Comparison of ENCODE assay signal across 8 cellular contexts in the genomic region with DNA sequence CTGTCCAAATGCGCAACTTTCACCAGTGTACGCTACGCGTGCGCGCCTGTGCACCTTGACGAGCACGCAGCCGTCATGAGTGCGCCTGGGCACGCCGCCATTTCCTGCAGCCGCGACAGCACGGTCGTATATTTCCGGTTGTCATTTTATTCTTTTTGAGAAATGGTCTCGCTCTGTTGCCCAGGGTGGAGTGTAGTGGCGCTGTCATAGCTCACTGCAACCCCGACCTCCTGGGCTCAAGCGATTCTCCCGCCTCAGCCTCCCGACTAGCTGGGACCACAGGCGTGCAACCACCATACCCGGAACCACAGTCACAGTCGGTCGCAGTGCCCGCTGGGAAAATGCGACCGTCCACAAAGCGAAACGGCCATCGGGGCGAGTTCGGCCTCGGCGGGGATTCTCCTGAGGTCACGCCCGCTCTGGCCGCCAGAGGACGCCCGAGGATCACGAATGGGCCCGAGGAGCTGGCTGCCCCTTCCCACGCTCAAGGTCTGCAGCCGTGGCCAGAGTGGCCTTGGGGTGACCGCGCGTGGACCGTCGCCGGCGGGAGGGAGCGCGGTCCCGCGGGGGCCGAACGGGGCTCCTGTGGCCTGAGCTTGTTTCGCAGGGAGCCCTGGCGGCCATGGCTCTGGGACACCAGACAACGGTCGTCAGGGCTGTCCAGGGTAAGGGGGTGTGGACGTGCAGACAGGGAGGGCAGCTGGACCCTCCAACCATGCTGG. TPM values are rescaled to one million over a fixed set of nuclear protein-coding genes. Genes with fewer than 3 reads are reported as not detected.
DNase-seq lines count a peak whose midpoint lies in the region; ATAC-seq, FAIRE-seq and TF ChIP-seq lines count a peak whose summit lies in the region.

No MANE protein-coding gene starts in this region.

- H3K9me3 Mint-ChIP-seq in glutamatergic neuron (ENCODE audit: unreplicated experiment): peaks cover 3% of the 10 kb centered on the region

- 21 to 42% methylated on average over 64 of the region's 64 CpGs for WGBS in pancreas, 2 donors
- 52 to 80% methylated on average over 1 to 22 of the region's 64 CpGs for WGBS in thyroid gland, 2 donors

- H3K27me3 ChIP-seq in RWPE2 (ENCODE audit: insufficient read depth, poor library complexity, severe bottlenecking): no peaks in the 10 kb centered on the region
- H3K27me3 ChIP-seq in pancreas: peaks cover 0 to 2% (median 0%) of the 10 kb centered on the region in 4 donors
- no peaks in the 10 kb centered on the region for H3K27me3 ChIP-seq in thyroid gland

- FAIRE-seq in pancreas (lab: Jason Lieb, UNC): no peak

- TF ChIP-seq CTCF in RWPE2 (IDR thresholded peaks at IDR 0.05; ENCODE audit: poor library complexity, severe bottlenecking) (peak; percentile 76), glutamatergic neuron (IDR thresholded peaks at IDR 0.05; ENCODE audit: partially characterized antibody, unreplicated experiment) (peak; percentile 82), pancreas (IDR thresholded peaks at IDR 0.05) (peak; percentile 47 to 73 (median 63)), thyroid gland (IDR thresholded peaks at IDR 0.05) (peak; percentile 50 to 96 (median 80))

- ATAC-seq in GM19372 (IDR thresholded peaks at IDR 0.05; ENCODE audit: low read depth, unreplicated experiment) (peak; percentile 85), RWPE2 (ENCODE audit: low read depth) (peak; percentile 66), pancreas (peak; percentile 88 to 98 (median 94))

- H3K27ac ChIP-seq in RWPE2 (ENCODE audit: poor library complexity, severe bottlenecking) (no peak overlapping the region), pancreas (peak overlapping the region in 1 of 4 donors; percentile 13), thyroid gland (no peak overlapping the region)

- no peak for TF ChIP-seq POLR2A in thyroid gland (IDR thresholded peaks at IDR 0.05)

- H3K27ac Mint-ChIP-seq in glutamatergic neuron (ENCODE audit: unreplicated experiment): no peak overlapping the region

- no peaks in the 10 kb centered on the region for H3K36me3 ChIP-seq in RWPE2 (ENCODE audit: low read depth)
- H3K36me3 ChIP-seq in pancreas: no peaks in the 10 kb centered on the region
- no peaks in the 10 kb centered on the region for H3K36me3 ChIP-seq in thyroid gland

- intact Hi-C loops in pancreas (cut with DNase I) (no loop called here), thyroid gland (cut with DNase I) (no loop called here)

- no peaks in the 10 kb centered on the region for H3K4me1 Mint-ChIP-seq in glutamatergic neuron (ENCODE audit: low read depth, unreplicated experiment)

- H3K4me1 ChIP-seq in RWPE2 (ENCODE audit: insufficient read depth, poor library complexity, severe bottlenecking): no peaks in the 10 kb centered on the region
- no peaks in the 10 kb centered on the region for H3K4me1 ChIP-seq in pancreas
- no peaks in the 10 kb centered on the region for H3K4me1 ChIP-seq in thyroid gland

- H3K4me3 ChIP-seq in RWPE2 (ENCODE audit: severe bottlenecking) (peak overlapping the region; percentile 19), pancreas (peak overlapping the region in 2 of 4 donors; percentile 16 to 34), thyroid gland (replicated peaks in 1 of 3) (no peak overlapping the region)

- H3K4me3 Mint-ChIP-seq in glutamatergic neuron (ENCODE audit: unreplicated experiment): no peak overlapping the region

- peak; percentile 84 for DNase-seq in CD1c-positive myeloid dendritic cell (ENCODE audit: extremely low spot score)
- peak; percentile 32 for DNase-seq in HT1080 (ENCODE audit: low read depth)
- no peak for DNase-seq in RWPE2 (ENCODE audit: low spot score)
- DNase-seq in activated gamma-delta T cell treated with anti-CD3 and anti-CD28 coated beads, Interleukin-2, amount 50 U/mL, for 16 hours (ENCODE audit: low read depth): peak; percentile 42
- peak; percentile 79 for DNase-seq in glutamatergic neuron
- peak; percentile 42 to 89 (median 79) for DNase-seq in pancreas
- peak; percentile 68 to 74 for DNase-seq in thyroid gland

- H3K27me3 Mint-ChIP-seq in glutamatergic neuron (ENCODE audit: unreplicated experiment): no peaks in the 10 kb centered on the region

- H3K36me3 Mint-ChIP-seq in glutamatergic neuron (ENCODE audit: unreplicated experiment): no peaks in the 10 kb centered on the region

- H3K9me3 ChIP-seq in RWPE2 (ENCODE audit: severe bottlenecking) (no peaks in the 10 kb centered on the region), pancreas (no peaks in the 10 kb centered on the region), thyroid gland (no peaks in the 10 kb centered on the region)

RNA-seq across cellular contexts. Expression of a gene that starts 23.7 kb away (rescaled TPM):
- 0.03 and 0.07 TPM in 2 replicates for total RNA-seq in HT1080 (2014; rRNA removed; shearing (Covaris generic))
- polyA plus RNA-seq in HT1080 (2015; cell fraction: cytosol; rRNA removed): not detected in 2 replicates
- polyA plus RNA-seq in HT1080 (2015; cell fraction: nucleus; rRNA removed): 0.08 TPM in 1 of 2 replicates, not detected in the other
- 7.8 TPM for total RNA-seq in glutamatergic neuron (ENCODE audit: unreplicated experiment)
- under 1 TPM; 0.16 to 0.43 (median 0.19) TPM for total RNA-seq in pancreas
- polyA plus RNA-seq in pancreas: 1 to 10 TPM in 1 of 2 donors, under 1 TPM in 1; 0.34 to 2.3 TPM
- 1 to 10 TPM in 3 of 4 donors, under 1 TPM in 1; 0.29 to 2.3 (median 1.6) TPM for total RNA-seq in thyroid gland

RNA-seq across cellular contexts. Expression of a gene that starts 38.6 kb away (rescaled TPM):
- total RNA-seq in HT1080 (2014; rRNA removed; shearing (Covaris generic)): not detected in 2 replicates
- polyA plus RNA-seq in HT1080 (2015; cell fraction: cytosol; rRNA removed): not detected in 2 replicates
- not detected in 2 replicates for polyA plus RNA-seq in HT1080 (2015; cell fraction: nucleus; rRNA removed)
- total RNA-seq in glutamatergic neuron (ENCODE audit: unreplicated experiment) (not detected), pancreas (not detected), thyroid gland (not detected)
- not detected for polyA plus RNA-seq in pancreas

RNA-seq across cellular contexts. Expression of a gene that starts 39.7 kb away (rescaled TPM):
- 0.26 TPM in 1 of 2 replicates, not detected in the other for total RNA-seq in HT1080 (2014; rRNA removed; shearing (Covaris generic))
- 0.03 and 0.27 TPM in 2 replicates for polyA plus RNA-seq in HT1080 (2015; cell fraction: cytosol; rRNA removed)
- 0.09 TPM in 1 of 2 replicates, not detected in the other for polyA plus RNA-seq in HT1080 (2015; cell fraction: nucleus; rRNA removed)
- total RNA-seq in glutamatergic neuron (ENCODE audit: unreplicated experiment): 14.0 TPM
- total RNA-seq in pancreas: 1 to 10 TPM in 1 of 6 donors, under 1 TPM in 5; 0.37 to 1.0 (median 0.65) TPM
- 1 to 10 TPM in 1 of 2 donors, under 1 TPM in 1; 0.91 to 2.3 TPM for polyA plus RNA-seq in pancreas
- total RNA-seq in thyroid gland: 1 to 10 TPM; 2.3 to 4.9 (median 4.4) TPM
